1 cellular context compared by ENCODE assay signal in the genomic region with DNA sequence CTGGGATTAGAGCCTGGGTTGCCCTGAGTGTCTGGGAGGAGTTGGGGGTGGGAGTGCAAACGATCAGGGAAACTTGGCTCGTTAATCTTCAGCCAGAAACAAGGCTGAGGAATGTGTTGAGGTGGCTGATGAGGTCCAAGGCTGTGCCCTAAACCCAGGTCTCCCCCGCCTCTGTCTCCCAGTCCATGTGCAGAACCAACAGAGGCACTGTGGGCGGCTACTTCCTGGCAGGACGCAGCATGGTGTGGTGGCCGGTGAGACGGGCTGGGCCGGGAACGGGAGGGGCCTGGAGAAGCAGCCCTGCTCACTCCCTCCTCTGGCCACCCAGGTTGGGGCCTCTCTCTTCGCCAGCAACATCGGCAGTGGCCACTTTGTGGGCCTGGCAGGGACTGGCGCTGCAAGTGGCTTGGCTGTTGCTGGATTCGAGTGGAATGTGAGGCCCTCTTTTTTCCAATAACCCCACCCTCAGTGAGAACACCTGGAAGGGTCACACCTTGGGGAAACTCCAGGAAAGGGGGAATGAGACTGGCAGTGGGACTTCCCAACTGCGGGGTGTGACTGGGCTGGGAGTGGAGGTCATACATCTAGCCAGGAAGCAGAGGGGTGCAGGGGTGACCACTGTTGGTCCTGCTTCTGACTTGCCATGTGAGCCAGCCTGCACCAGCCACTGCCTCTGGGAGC.
TF ChIP-seq lines count a peak whose summit lies in the region.

No MANE protein-coding gene starts in this region.

TF ChIP-seq in HepG2, 621 proteins besides CTCF, POLR2A, EP300 and RAD21 (continued from another document and continues in another):
- TF ChIP-seq, protein P1, sequence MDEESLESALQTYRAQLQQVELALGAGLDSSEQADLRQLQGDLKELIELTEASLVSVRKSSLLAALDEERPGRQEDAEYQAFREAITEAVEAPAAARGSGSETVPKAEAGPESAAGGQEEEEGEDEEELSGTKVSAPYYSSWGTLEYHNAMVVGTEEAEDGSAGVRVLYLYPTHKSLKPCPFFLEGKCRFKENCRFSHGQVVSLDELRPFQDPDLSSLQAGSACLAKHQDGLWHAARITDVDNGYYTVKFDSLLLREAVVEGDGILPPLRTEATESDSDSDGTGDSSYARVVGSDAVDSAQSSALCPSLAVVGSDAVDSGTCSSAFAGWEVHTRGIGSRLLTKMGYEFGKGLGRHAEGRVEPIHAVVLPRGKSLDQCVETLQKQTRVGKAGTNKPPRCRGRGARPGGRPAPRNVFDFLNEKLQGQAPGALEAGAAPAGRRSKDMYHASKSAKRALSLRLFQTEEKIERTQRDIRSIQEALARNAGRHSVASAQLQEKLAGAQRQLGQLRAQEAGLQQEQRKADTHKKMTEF (CRISPR knock-in tag; IDR thresholded peaks at IDR 0.05) = peak; percentile 46; the same call in 1 of the 2 replicates
- TF ChIP-seq KMT2A (CRISPR knock-in tag; IDR thresholded peaks at IDR 0.05) (no peak), SMYD3 (CRISPR knock-in tag; IDR thresholded peaks at IDR 0.05) (no peak), ZNF235 (CRISPR knock-in tag; IDR thresholded peaks at IDR 0.05; ENCODE audit: borderline replicate concordance) (no peak), ATAD3A (CRISPR knock-in tag; IDR thresholded peaks at IDR 0.05) (no peak), CBX2 (IDR thresholded peaks at IDR 0.05; ENCODE audit: low read depth, low read length) (no peak), CBX2 (CRISPR knock-in tag; IDR thresholded peaks at IDR 0.05; ENCODE audit: low read depth) (no peak), SAFB2 (CRISPR knock-in tag; IDR thresholded peaks at IDR 0.05; ENCODE audit: borderline replicate concordance, low read depth) (no peak; the same call in 1 of the 2 replicates), ZNF83 (CRISPR knock-in tag; IDR thresholded peaks at IDR 0.05; ENCODE audit: borderline replicate concordance) (0 out of 2 replicates have a peak, but pooled peaks have one; percentile 28), MEF2D (CRISPR knock-in tag; IDR thresholded peaks at IDR 0.05) (peak; percentile 84), ZNF780A (CRISPR knock-in tag; IDR thresholded peaks at IDR 0.05) (0 out of 2 replicates have a peak, but pooled peaks have one; percentile 31), ADNP (CRISPR knock-in tag; IDR thresholded peaks at IDR 0.05) (no peak), PAF1 (CRISPR knock-in tag; IDR thresholded peaks at IDR 0.05) (no peak), TEAD3 (CRISPR knock-in tag; optimal IDR thresholded peaks at IDR 0.05; ENCODE audit: borderline replicate concordance) (peak; percentile 83), ZNF563 (CRISPR knock-in tag; IDR thresholded peaks at IDR 0.05) (no peak), SPEN (CRISPR knock-in tag; IDR thresholded peaks at IDR 0.05; ENCODE audit: low read depth) (peak; percentile 78), AFF4 (CRISPR knock-in tag; IDR thresholded peaks at IDR 0.05) (no peak), SNRNP70 (IDR thresholded peaks at IDR 0.05; ENCODE audit: low read depth, low read length) (no peak), BORCS8-MEF2B (CRISPR knock-in tag; IDR thresholded peaks at IDR 0.05) (peak; percentile 51; the same call in 1 of the 2 replicates), MTA3 (CRISPR knock-in tag; IDR thresholded peaks at IDR 0.05) (no peak), ZNF546 (CRISPR knock-in tag; conservative IDR thresholded peaks at IDR 0.05) (no peak), TARDBP (CRISPR knock-in tag; IDR thresholded peaks at IDR 0.05) (no peak; the same call in 1 of the 2 replicates), IKZF4 (CRISPR knock-in tag; IDR thresholded peaks at IDR 0.05; ENCODE audit: borderline replicate concordance, low read depth, not compliant biosample characterization) (no peak)
- TF ChIP-seq, protein P2, sequence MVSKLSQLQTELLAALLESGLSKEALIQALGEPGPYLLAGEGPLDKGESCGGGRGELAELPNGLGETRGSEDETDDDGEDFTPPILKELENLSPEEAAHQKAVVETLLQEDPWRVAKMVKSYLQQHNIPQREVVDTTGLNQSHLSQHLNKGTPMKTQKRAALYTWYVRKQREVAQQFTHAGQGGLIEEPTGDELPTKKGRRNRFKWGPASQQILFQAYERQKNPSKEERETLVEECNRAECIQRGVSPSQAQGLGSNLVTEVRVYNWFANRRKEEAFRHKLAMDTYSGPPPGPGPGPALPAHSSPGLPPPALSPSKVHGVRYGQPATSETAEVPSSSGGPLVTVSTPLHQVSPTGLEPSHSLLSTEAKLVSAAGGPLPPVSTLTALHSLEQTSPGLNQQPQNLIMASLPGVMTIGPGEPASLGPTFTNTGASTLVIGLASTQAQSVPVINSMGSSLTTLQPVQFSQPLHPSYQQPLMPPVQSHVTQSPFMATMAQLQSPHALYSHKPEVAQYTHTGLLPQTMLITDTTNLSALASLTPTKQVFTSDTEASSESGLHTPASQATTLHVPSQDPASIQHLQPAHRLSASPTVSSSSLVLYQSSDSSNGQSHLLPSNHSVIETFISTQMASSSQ (IDR thresholded peaks at IDR 0.05; ENCODE audit: low read depth) = peak; percentile 77
- TF ChIP-seq, protein P2 (CRISPR knock-in tag; IDR thresholded peaks at IDR 0.05; ENCODE audit: borderline replicate concordance) = peak; percentile 70; the same call in 1 of the 2 replicates
- TF ChIP-seq, protein P3, sequence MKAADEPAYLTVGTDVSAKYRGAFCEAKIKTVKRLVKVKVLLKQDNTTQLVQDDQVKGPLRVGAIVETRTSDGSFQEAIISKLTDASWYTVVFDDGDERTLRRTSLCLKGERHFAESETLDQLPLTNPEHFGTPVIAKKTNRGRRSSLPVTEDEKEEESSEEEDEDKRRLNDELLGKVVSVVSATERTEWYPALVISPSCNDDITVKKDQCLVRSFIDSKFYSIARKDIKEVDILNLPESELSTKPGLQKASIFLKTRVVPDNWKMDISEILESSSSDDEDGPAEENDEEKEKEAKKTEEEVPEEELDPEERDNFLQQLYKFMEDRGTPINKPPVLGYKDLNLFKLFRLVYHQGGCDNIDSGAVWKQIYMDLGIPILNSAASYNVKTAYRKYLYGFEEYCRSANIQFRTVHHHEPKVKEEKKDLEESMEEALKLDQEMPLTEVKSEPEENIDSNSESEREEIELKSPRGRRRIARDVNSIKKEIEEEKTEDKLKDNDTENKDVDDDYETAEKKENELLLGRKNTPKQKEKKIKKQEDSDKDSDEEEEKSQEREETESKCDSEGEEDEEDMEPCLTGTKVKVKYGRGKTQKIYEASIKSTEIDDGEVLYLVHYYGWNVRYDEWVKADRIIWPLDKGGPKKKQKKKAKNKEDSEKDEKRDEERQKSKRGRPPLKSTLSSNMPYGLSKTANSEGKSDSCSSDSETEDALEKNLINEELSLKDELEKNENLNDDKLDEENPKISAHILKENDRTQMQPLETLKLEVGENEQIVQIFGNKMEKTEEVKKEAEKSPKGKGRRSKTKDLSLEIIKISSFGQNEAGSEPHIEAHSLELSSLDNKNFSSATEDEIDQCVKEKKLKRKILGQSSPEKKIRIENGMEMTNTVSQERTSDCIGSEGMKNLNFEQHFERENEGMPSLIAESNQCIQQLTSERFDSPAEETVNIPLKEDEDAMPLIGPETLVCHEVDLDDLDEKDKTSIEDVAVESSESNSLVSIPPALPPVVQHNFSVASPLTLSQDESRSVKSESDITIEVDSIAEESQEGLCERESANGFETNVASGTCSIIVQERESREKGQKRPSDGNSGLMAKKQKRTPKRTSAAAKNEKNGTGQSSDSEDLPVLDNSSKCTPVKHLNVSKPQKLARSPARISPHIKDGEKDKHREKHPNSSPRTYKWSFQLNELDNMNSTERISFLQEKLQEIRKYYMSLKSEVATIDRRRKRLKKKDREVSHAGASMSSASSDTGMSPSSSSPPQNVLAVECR (CRISPR knock-in tag; IDR thresholded peaks at IDR 0.05; ENCODE audit: borderline replicate concordance) = no peak; the same call in 1 of the 2 replicates
- TF ChIP-seq, protein P4, sequence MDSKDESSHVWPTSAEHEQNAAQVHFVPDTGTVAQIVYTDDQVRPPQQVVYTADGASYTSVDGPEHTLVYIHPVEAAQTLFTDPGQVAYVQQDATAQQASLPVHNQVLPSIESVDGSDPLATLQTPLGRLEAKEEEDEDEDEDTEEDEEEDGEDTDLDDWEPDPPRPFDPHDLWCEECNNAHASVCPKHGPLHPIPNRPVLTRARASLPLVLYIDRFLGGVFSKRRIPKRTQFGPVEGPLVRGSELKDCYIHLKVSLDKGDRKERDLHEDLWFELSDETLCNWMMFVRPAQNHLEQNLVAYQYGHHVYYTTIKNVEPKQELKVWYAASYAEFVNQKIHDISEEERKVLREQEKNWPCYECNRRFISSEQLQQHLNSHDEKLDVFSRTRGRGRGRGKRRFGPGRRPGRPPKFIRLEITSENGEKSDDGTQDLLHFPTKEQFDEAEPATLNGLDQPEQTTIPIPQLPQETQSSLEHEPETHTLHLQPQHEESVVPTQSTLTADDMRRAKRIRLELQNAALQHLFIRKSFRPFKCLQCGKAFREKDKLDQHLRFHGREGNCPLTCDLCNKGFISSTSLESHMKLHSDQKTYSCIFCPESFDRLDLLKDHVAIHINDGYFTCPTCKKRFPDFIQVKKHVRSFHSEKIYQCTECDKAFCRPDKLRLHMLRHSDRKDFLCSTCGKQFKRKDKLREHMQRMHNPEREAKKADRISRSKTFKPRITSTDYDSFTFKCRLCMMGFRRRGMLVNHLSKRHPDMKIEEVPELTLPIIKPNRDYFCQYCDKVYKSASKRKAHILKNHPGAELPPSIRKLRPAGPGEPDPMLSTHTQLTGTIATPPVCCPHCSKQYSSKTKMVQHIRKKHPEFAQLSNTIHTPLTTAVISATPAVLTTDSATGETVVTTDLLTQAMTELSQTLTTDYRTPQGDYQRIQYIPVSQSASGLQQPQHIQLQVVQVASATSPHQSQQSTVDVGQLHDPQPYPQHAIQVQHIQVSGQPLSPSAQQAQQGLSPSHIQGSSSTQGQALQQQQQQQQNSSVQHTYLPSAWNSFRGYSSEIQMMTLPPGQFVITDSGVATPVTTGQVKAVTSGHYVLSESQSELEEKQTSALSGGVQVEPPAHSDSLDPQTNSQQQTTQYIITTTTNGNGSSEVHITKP (CRISPR knock-in tag; IDR thresholded peaks at IDR 0.05; ENCODE audit: low read depth) = peak; percentile 76; the same call in 1 of the 2 replicates
- TF ChIP-seq, protein P5, sequence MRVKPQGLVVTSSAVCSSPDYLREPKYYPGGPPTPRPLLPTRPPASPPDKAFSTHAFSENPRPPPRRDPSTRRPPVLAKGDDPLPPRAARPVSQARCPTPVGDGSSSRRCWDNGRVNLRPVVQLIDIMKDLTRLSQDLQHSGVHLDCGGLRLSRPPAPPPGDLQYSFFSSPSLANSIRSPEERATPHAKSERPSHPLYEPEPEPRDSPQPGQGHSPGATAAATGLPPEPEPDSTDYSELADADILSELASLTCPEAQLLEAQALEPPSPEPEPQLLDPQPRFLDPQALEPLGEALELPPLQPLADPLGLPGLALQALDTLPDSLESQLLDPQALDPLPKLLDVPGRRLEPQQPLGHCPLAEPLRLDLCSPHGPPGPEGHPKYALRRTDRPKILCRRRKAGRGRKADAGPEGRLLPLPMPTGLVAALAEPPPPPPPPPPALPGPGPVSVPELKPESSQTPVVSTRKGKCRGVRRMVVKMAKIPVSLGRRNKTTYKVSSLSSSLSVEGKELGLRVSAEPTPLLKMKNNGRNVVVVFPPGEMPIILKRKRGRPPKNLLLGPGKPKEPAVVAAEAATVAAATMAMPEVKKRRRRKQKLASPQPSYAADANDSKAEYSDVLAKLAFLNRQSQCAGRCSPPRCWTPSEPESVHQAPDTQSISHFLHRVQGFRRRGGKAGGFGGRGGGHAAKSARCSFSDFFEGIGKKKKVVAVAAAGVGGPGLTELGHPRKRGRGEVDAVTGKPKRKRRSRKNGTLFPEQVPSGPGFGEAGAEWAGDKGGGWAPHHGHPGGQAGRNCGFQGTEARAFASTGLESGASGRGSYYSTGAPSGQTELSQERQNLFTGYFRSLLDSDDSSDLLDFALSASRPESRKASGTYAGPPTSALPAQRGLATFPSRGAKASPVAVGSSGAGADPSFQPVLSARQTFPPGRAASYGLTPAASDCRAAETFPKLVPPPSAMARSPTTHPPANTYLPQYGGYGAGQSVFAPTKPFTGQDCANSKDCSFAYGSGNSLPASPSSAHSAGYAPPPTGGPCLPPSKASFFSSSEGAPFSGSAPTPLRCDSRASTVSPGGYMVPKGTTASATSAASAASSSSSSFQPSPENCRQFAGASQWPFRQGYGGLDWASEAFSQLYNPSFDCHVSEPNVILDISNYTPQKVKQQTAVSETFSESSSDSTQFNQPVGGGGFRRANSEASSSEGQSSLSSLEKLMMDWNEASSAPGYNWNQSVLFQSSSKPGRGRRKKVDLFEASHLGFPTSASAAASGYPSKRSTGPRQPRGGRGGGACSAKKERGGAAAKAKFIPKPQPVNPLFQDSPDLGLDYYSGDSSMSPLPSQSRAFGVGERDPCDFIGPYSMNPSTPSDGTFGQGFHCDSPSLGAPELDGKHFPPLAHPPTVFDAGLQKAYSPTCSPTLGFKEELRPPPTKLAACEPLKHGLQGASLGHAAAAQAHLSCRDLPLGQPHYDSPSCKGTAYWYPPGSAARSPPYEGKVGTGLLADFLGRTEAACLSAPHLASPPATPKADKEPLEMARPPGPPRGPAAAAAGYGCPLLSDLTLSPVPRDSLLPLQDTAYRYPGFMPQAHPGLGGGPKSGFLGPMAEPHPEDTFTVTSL (CRISPR knock-in tag; IDR thresholded peaks at IDR 0.05; ENCODE audit: borderline replicate concordance) = no peak
